Comparison of ENCODE assay signal across 26 cellular contexts in the genomic region with DNA sequence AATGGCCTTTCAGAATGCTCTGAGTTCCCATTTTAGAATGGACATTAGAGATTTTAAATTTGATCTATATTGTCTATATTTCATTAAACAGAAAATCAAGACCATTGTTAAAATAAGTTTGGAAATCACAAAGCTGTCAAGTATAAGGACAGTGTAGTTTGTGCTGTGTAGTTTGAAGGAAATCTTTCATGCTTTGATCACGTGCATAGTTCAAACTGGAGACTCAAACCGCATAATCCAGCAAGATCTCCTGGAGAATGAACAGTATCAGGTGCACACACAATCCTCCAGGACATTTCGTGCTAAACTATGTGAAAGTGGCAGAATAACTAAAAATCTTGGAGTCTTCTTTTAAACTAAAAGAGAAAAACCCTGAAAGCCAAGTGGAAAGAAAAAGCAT.
"Had no signal": no experiment of that assay in that cellular context is flagged by ENCODE, and none has a peak within 500 bp of the region (broad histone marks: within the 10 kb centered on the region; RNA-seq: fewer than 3 reads in every experiment).

No MANE protein-coding gene starts in this region.

- H3K36me3 Mint-ChIP-seq: activated CD4-positive, alpha-beta memory T cell treated with anti-CD3 and anti-CD28 coated beads for 36 hours; activated naive CD8-positive, alpha-beta T cell treated with anti-CD3 and anti-CD28 coated beads for 36 hours; WTC11 had no signal

- H3K27ac Mint-ChIP-seq: activated CD4-positive, alpha-beta memory T cell treated with anti-CD3 and anti-CD28 coated beads for 36 hours; activated naive CD8-positive, alpha-beta T cell treated with anti-CD3 and anti-CD28 coated beads for 36 hours; activated T-helper 1 cell treated with anti-CD3 and anti-CD28 coated beads, Interleukin-12 subunit alpha, Interleukin-12 subunit beta, Interleukin-2, Interleukin-4 antibody, amounts not matched to agents 30 ng/mL and 10 ng/mL and 1 ng/mL, durations not matched to agents 14 hours and 24 hours and 36 hours; WTC11 had no signal

- H3K27ac ChIP-seq: brain microvascular endothelial cell, cardiac muscle cell, SJSA1 had no signal

- H3K4me3 ChIP-seq: cardiac muscle cell, SJSA1 had no signal

- H3K9me3 ChIP-seq: SJSA1 had no signal

- DNase-seq: activated CD4-positive, alpha-beta memory T cell treated with anti-CD3 and anti-CD28 coated beads for 36 hours; activated CD4-positive, alpha-beta T cell treated with anti-CD3 and anti-CD28 coated beads for 48 hours; activated CD4-positive, CD25-positive, alpha-beta regulatory T cell treated with anti-CD3 and anti-CD28 coated beads, Interleukin-2, amount 50 U/mL, for 72 hours; activated CD8-positive, alpha-beta memory T cell treated with anti-CD3 and anti-CD28 coated beads, Interleukin-2, amount 50 U/mL, for 4 hours; activated effector memory CD4-positive, alpha-beta T cell treated with Interleukin-2 at 50 U/mL for 16 hours; activated naive CD4-positive, alpha-beta T cell; activated naive CD8-positive, alpha-beta T cell treated with anti-CD3 and anti-CD28 coated beads for 36 hours; brain microvascular endothelial cell; Kasumi-1; NCI-H1092; NCI-H1417; NCI-H2029; NCI-H2107; NCI-H345; NCI-H510A; NCI-H526 treated with DMSO at 0.1 percent for 48 hours; NCI-H82; PC-3; SHP77; SW 1271; T-helper 9 cell had no signal

- H3K4me1 ChIP-seq: SJSA1 had no signal

- H3K9me3 Mint-ChIP-seq: activated CD4-positive, alpha-beta memory T cell treated with anti-CD3 and anti-CD28 coated beads for 36 hours; activated naive CD8-positive, alpha-beta T cell treated with anti-CD3 and anti-CD28 coated beads for 36 hours; activated T-helper 1 cell treated with anti-CD3 and anti-CD28 coated beads, Interleukin-12 subunit alpha, Interleukin-12 subunit beta, Interleukin-2, Interleukin-4 antibody, amounts not matched to agents 30 ng/mL and 10 ng/mL and 1 ng/mL, durations not matched to agents 14 hours and 24 hours and 36 hours; WTC11 had no signal

- ATAC-seq: PC-3, SK-N-SH treated with all-trans-retinoic acid at 6 μM for 48 hours had no signal

- H3K4me3 Mint-ChIP-seq: activated CD4-positive, alpha-beta memory T cell treated with anti-CD3 and anti-CD28 coated beads for 36 hours; activated naive CD8-positive, alpha-beta T cell treated with anti-CD3 and anti-CD28 coated beads for 36 hours; activated T-helper 1 cell treated with anti-CD3 and anti-CD28 coated beads, Interleukin-12 subunit alpha, Interleukin-12 subunit beta, Interleukin-2, Interleukin-4 antibody, amounts not matched to agents 30 ng/mL and 10 ng/mL and 1 ng/mL, durations not matched to agents 14 hours and 24 hours and 36 hours; WTC11 had no signal

- H3K36me3 ChIP-seq: brain microvascular endothelial cell, cardiac muscle cell, SJSA1 had no signal

- H3K27me3 ChIP-seq: brain microvascular endothelial cell had no signal
